In genomic region chr17:82108038-82108998, GRCh38 we compare ENCODE assay signal across 14 cellular contexts. TPM values are rescaled to one million over a fixed set of nuclear protein-coding genes. Genes with fewer than 3 reads are reported as not detected.
DNase-seq lines count a peak whose midpoint lies in the region; ATAC-seq and TF ChIP-seq lines count a peak whose summit lies in the region.
"Had no signal": no experiment of that assay in that cellular context is flagged by ENCODE, and none has a peak within 500 bp of the region (broad histone marks: within the 10 kb centered on the region; RNA-seq: fewer than 3 reads in every experiment).

No MANE protein-coding gene starts in this region.

- intact Hi-C loops in MCF 10A (cut with micrococcal nuclease) (no loop called here), mammary epithelial cell (cut with micrococcal nuclease) (loop anchor here (10.0 kb wide), 1 partner anchor 186 kb away; no protein-coding TSS in a partner anchor)

- H3K27me3 ChIP-seq in mammary epithelial cell (ENCODE audit: insufficient read depth, low read length) (no peaks in the 10 kb centered on the region), skeletal muscle tissue (ENCODE audit: control insufficient read depth in 3 of 3, insufficient read depth in 3 of 3, low read length in 3 of 3) (no peaks in the 10 kb centered on the region), GM23248 (replicated peaks; ENCODE audit: insufficient read depth) (no peaks in the 10 kb centered on the region)
- H3K27me3 ChIP-seq: ovary, uterus had no signal

- H3K9me2 ChIP-seq in GM23248 (ENCODE audit: insufficient read depth): no peaks in the 10 kb centered on the region

- no peaks in the 10 kb centered on the region for H3K27me3 Mint-ChIP-seq in MCF 10A (ENCODE audit: insufficient read depth, unreplicated experiment)
- H3K27me3 Mint-ChIP-seq in T-cell: no peaks in the 10 kb centered on the region

- TF ChIP-seq CTCF in MCF 10A (IDR thresholded peaks at IDR 0.05; ENCODE audit: unreplicated experiment): no peak
- TF ChIP-seq CTCF in mammary epithelial cell (conservative IDR thresholded peaks at IDR 0.05 in 1 of 2, IDR thresholded peaks at IDR 0.05 in 1 of 2; ENCODE audit: extremely low read depth in 1 of 2, insufficient read depth in 1 of 2, low read depth in 1 of 2, low read length in 2 of 2): no peak

- H3K27ac Mint-ChIP-seq in MCF 10A (ENCODE audit: low read depth, unreplicated experiment) (peak overlapping the region; percentile 23), T-cell (peak overlapping the region; percentile 55 to 98)

- H3K4me3 ChIP-seq in mammary epithelial cell (replicated peaks in 1 of 3; ENCODE audit: insufficient read depth in 1 of 3, low read depth in 2 of 3, low read length in 3 of 3) (no peak overlapping the region), skeletal muscle tissue (ENCODE audit: low read length in 3 of 3) (no peak overlapping the region), GM23248 (no peak overlapping the region)
- H3K4me3 ChIP-seq: GM12878, K562, lung, ovary, uterus had no signal

- H3K4me2 ChIP-seq in mammary epithelial cell (ENCODE audit: insufficient read depth, low read depth, low read length) (no peak overlapping the region), GM23248 (ENCODE audit: unreplicated experiment) (no peak overlapping the region)

- no peak overlapping the region for H2AFZ ChIP-seq in mammary epithelial cell (ENCODE audit: low read depth, low read length)
- H2AFZ ChIP-seq in GM23248: no peak overlapping the region

- BruUV-seq in MCF 10A (replicated peaks; lab: Mats Ljungman, UMichigan) (no TSS peak), mammary epithelial cell (replicated peaks; lab: Mats Ljungman, UMichigan) (no TSS peak)

- no peak overlapping the region for H3K4me3 Mint-ChIP-seq in MCF 10A (ENCODE audit: unreplicated experiment)
- peak overlapping the region in 1 of 3 donors; percentile 91 for H3K4me3 Mint-ChIP-seq in T-cell

- H3K9ac ChIP-seq in mammary epithelial cell (ENCODE audit: insufficient read depth, low read length) (no peak overlapping the region), skeletal muscle tissue (ENCODE audit: low read depth in 1 of 3, low read length in 3 of 3) (peak overlapping the region in 1 of 3 donors; percentile 25), GM23248 (no peak overlapping the region)

- dilution Hi-C loops in mammary epithelial cell (cut with HindIII; ENCODE audit: low sequenced_read_pairs): no loop called here

- H3K9me3 Mint-ChIP-seq in MCF 10A (ENCODE audit: unreplicated experiment) (no peaks in the 10 kb centered on the region), T-cell (no peaks in the 10 kb centered on the region)

- 94% methylated on average over 25 of the region's 36 CpGs for WGBS in mammary epithelial cell (ENCODE audit: low coverage, missing lambda C conversion rate)
- WGBS in GM23248 (ENCODE audit: low coverage in 1 of 2, low lambda C conversion rate in 2 of 2, missing lambda C conversion rate in 2 of 2), 2 experiments: 90% methylated on average over 36 of the region's 36 CpGs

- DNase-seq in MCF 10A (ENCODE audit: unreplicated experiment) (no peak), mammary epithelial cell (no peak), T-cell (no peak), left lobe of liver (ENCODE audit: low spot score) (peak; percentile 98), SIG-M5 treated with dmso at 0.1 percent for 504 hours (lab: John Stamatoyannopoulos, UW; ENCODE audit: unreplicated experiment) (no peak), GM23248 (no peak), NCI-H1048 (lab: John Stamatoyannopoulos, UW) (no peak)
- DNase-seq: T-helper 9 cell had no signal

- H4K20me1 ChIP-seq in mammary epithelial cell (ENCODE audit: insufficient read depth, low read length) (no peaks in the 10 kb centered on the region), GM23248 (ENCODE audit: insufficient read depth) (no peaks in the 10 kb centered on the region)

- H3F3A ChIP-seq in GM23248 (ENCODE audit: insufficient read depth): no peaks in the 10 kb centered on the region

- ATAC-seq in T-cell (replicated peaks in 1 of 4): no peak
- peak; percentile 50 for ATAC-seq in left lobe of liver
- ATAC-seq: GM12878, K562 had no signal

- peaks cover 17% of the 10 kb centered on the region for H3K4me1 Mint-ChIP-seq in MCF 10A (ENCODE audit: insufficient read depth, unreplicated experiment)
- peaks cover 30 to 36% (median 31%) of the 10 kb centered on the region in 3 donors for H3K4me1 Mint-ChIP-seq in T-cell

- H3K79me2 ChIP-seq in mammary epithelial cell (ENCODE audit: insufficient read depth, low read length): no peaks in the 10 kb centered on the region
- H3K79me2 ChIP-seq in GM23248 (ENCODE audit: insufficient read depth): no peaks in the 10 kb centered on the region

- POLR2A ChIA-PET in MCF 10A (lab: Yijun Ruan, JAX): interaction anchor here (3.9 to 7.0 kb wide), 2 partner anchors 9 to 26 kb away, joined by 19 to 62 read pairs; partner anchors contain the start of gene FASN
- POLR2A ChIA-PET in T-cell (lab: Charles Lee): interaction anchor here in 1 of 2 donors (0.6 kb wide), 1 partner anchor 16 kb away, joined by 11 read pairs; no protein-coding TSS in a partner anchor

- H3K27ac ChIP-seq in mammary epithelial cell (ENCODE audit: insufficient read depth, low read depth, low read length) (no peak overlapping the region), skeletal muscle tissue (ENCODE audit: low read depth, low read length) (peak overlapping the region; percentile 4), GM23248 (no peak overlapping the region)
- H3K27ac ChIP-seq: ovary, uterus had no signal

- in situ Hi-C loops in mammary epithelial cell (cut with MboI; ENCODE audit: low sequenced_read_pairs in 2 of 2): no loop called here
- in situ Hi-C loops in GM23248 (cut with MboI): no loop called here

- H3K36me3 ChIP-seq in mammary epithelial cell (ENCODE audit: insufficient read depth, low read length): no peaks in the 10 kb centered on the region
- peaks cover 0 to 7% (median 0%) of the 10 kb centered on the region in 3 donors for H3K36me3 ChIP-seq in skeletal muscle tissue (ENCODE audit: control insufficient read depth in 3 of 3, insufficient read depth in 3 of 3, low read length in 3 of 3)
- no peaks in the 10 kb centered on the region for H3K36me3 ChIP-seq in GM23248 (ENCODE audit: low read depth)
- H3K36me3 ChIP-seq: ovary, uterus had no signal

- CTCF ChIA-PET in MCF 10A (lab: Yijun Ruan, JAX): no interaction called here
- CTCF ChIA-PET in mammary epithelial cell (lab: Charles Lee; ENCODE audit: low non-redundant PET): interaction anchor here (0.6 kb wide), 1 partner anchor 78 kb away, joined by 3 read pairs; no protein-coding TSS in a partner anchor
- CTCF ChIA-PET in T-cell (lab: Charles Lee): no interaction called here

- H3K4me1 ChIP-seq in mammary epithelial cell (ENCODE audit: insufficient read depth, low read length) (peaks cover 28% of the 10 kb centered on the region), skeletal muscle tissue (ENCODE audit: control insufficient read depth in 3 of 3, insufficient read depth in 3 of 3, low read length in 3 of 3) (peaks cover 33 to 36% (median 33%) of the 10 kb centered on the region in 3 donors), GM23248 (ENCODE audit: insufficient read depth) (no peaks in the 10 kb centered on the region; the same call in 1 of the 2 replicates)

- H3K9me3 ChIP-seq in mammary epithelial cell (replicated peaks; ENCODE audit: insufficient read depth, low read length) (no peaks in the 10 kb centered on the region), skeletal muscle tissue (ENCODE audit: control insufficient read depth in 3 of 3, low read length in 3 of 3) (no peaks in the 10 kb centered on the region), GM23248 (ENCODE audit: low read depth) (no peaks in the 10 kb centered on the region)
- H3K9me3 ChIP-seq: ovary, uterus had no signal

- peaks cover 38% of the 10 kb centered on the region for H3K36me3 Mint-ChIP-seq in MCF 10A (ENCODE audit: insufficient read depth, unreplicated experiment)
- no peaks in the 10 kb centered on the region for H3K36me3 Mint-ChIP-seq in T-cell

RNA-seq across cellular contexts. Expression of gene FASN, which starts 10.3 kb away (rescaled TPM):
- 114 and 120 TPM in 2 replicates for total RNA-seq in MCF 10A (2022)
- 100 to 1,000 TPM; 126 to 452 TPM for total RNA-seq in mammary epithelial cell
- polyA plus RNA-seq in mammary epithelial cell: 217 TPM
- polyA minus RNA-seq in mammary epithelial cell: 278 TPM
- total RNA-seq in T-cell: 100 to 1,000 TPM in 2 of 5 donors, 10 to 100 TPM in 3; 48.2 to 144 (median 52.5) TPM
- 267 TPM for total RNA-seq in left lobe of liver
- 26.1 TPM for total RNA-seq in skeletal muscle tissue
- 33.8 and 38.2 TPM in 2 replicates for total RNA-seq in GM23248 (2014; rRNA removed; shearing (Covaris generic))
- 12.7 and 16.3 TPM in 2 replicates for polyA plus RNA-seq in GM23248 (2016; fragmentation: Nextera tagmentation; extraction: Ambion mirVana)

RNA-seq across cellular contexts. Expression of gene DUS1L, which starts 42.7 kb away (rescaled TPM):
- total RNA-seq in MCF 10A (2022) (116 and 123 TPM in 2 replicates), mammary epithelial cell (10 to 100 TPM; 59.0 to 94.2 TPM), T-cell (100 to 1,000 TPM; 137 to 186 (median 177) TPM), left lobe of liver (121 TPM), skeletal muscle tissue (24.5 TPM)
- polyA plus RNA-seq in mammary epithelial cell (65.9 TPM), GM23248 (2016; fragmentation: Nextera tagmentation; extraction: Ambion mirVana) (13.3 and 27.7 TPM in 2 replicates)
- polyA minus RNA-seq in mammary epithelial cell: 74.3 TPM
- 61.2 and 96.4 TPM in 2 replicates for total RNA-seq in GM23248 (2014; rRNA removed; shearing (Covaris generic))

RNA-seq across cellular contexts. Expression of gene GPS1, which starts 56.6 kb away (rescaled TPM):
- 96.6 and 100 TPM in 2 replicates for total RNA-seq in MCF 10A (2022)
- total RNA-seq in mammary epithelial cell: 10 to 100 TPM; 84.2 to 98.2 TPM
- 103 TPM for polyA plus RNA-seq in mammary epithelial cell
- 65.6 TPM for polyA minus RNA-seq in mammary epithelial cell
- total RNA-seq in T-cell: 100 to 1,000 TPM in 2 of 5 donors, 10 to 100 TPM in 3; 75.3 to 117 (median 98.0) TPM
- total RNA-seq in left lobe of liver: 84.1 TPM
- 64.7 TPM for total RNA-seq in skeletal muscle tissue
- total RNA-seq in GM23248 (2014; rRNA removed; shearing (Covaris generic)): 130 and 138 TPM in 2 replicates
- polyA plus RNA-seq in GM23248 (2016; fragmentation: Nextera tagmentation; extraction: Ambion mirVana): 101 and 104 TPM in 2 replicates

RNA-seq across cellular contexts. Expression of gene RFNG, which starts 56.7 kb away (rescaled TPM):
- total RNA-seq in MCF 10A (2022) (37.9 and 38.0 TPM in 2 replicates), mammary epithelial cell (10 to 100 TPM; 37.7 to 38.2 TPM), T-cell (10 to 100 TPM; 31.5 to 38.6 (median 35.2) TPM), left lobe of liver (45.8 TPM), skeletal muscle tissue (16.7 TPM)
- polyA plus RNA-seq in mammary epithelial cell (13.6 TPM), GM23248 (2016; fragmentation: Nextera tagmentation; extraction: Ambion mirVana) (10.6 and 11.8 TPM in 2 replicates)
- 21.2 TPM for polyA minus RNA-seq in mammary epithelial cell
- total RNA-seq in GM23248 (2014; rRNA removed; shearing (Covaris generic)): 59.8 and 61.2 TPM in 2 replicates
